ENCODE assay signal across 23 cellular contexts in genomic region chr5:147560982-147561381, GRCh38. TPM values are rescaled to one million over a fixed set of nuclear protein-coding genes. Genes with fewer than 3 reads are reported as not detected.
DNase-seq lines count a peak whose midpoint lies in the region; ATAC-seq lines count a peak whose summit lies in the region.
"Had no signal": no experiment of that assay in that cellular context is flagged by ENCODE, and none has a peak within 500 bp of the region (broad histone marks: within the 10 kb centered on the region; RNA-seq: fewer than 3 reads in every experiment).

No MANE protein-coding gene starts in this region.

- H3K27ac ChIP-seq in HUES64 (ENCODE audit: low read depth, low read length), result peak overlapping the region; percentile 84
- peak overlapping the region; percentile 50 for H3K27ac ChIP-seq in iPS-18a (ENCODE audit: low read length)
- H3K27ac ChIP-seq: adrenal gland, esophagus muscularis mucosa, psoas muscle had no signal

- H3K9me3 ChIP-seq in HUES64 (ENCODE audit: insufficient read depth, low read depth, low read length) (no peaks in the 10 kb centered on the region), iPS-18a (ENCODE audit: control insufficient read depth, low read depth, low read length) (no peaks in the 10 kb centered on the region)
- H3K9me3 ChIP-seq: adrenal gland, BE2C, esophagus muscularis mucosa, psoas muscle had no signal

- H3K27me3 ChIP-seq in HUES64 (ENCODE audit: insufficient read depth, low read length) (no peaks in the 10 kb centered on the region), iPS-18a (ENCODE audit: control insufficient read depth, insufficient read depth, low read length) (no peaks in the 10 kb centered on the region)
- H3K27me3 ChIP-seq: adrenal gland, BE2C, esophagus muscularis mucosa had no signal

- peak overlapping the region; percentile 75 for H3K9ac ChIP-seq in HUES64 (ENCODE audit: low read depth, low read length)
- peak overlapping the region; percentile 70 for H3K9ac ChIP-seq in iPS-18a (ENCODE audit: low read length)

- H3K36me3 ChIP-seq in HUES64 (ENCODE audit: insufficient read depth, low read length) (peaks cover 37% of the 10 kb centered on the region), iPS-18a (ENCODE audit: control insufficient read depth, low read depth, low read length) (peaks cover 35% of the 10 kb centered on the region)
- H3K36me3 ChIP-seq: adrenal gland, BE2C, esophagus muscularis mucosa had no signal

- H3K4me1 ChIP-seq in HUES64 (ENCODE audit: insufficient read depth, low read length) (peaks cover 58% of the 10 kb centered on the region), iPS-18a (ENCODE audit: control insufficient read depth, low read depth, low read length) (peaks cover 44% of the 10 kb centered on the region)
- H3K4me1 ChIP-seq: psoas muscle had no signal

- no peak overlapping the region for H3K27ac Mint-ChIP-seq in activated CD4-positive, alpha-beta T cell treated with anti-CD3 and anti-CD28 coated beads, Interleukin-2, amount 10 ng/mL, durations not matched to agents 24 days and 14 days
- H3K27ac Mint-ChIP-seq: memory B cell; natural killer cell treated with Interleukin-12 subunit alpha and Interleukin-12 subunit beta and Interleukin-15 and Interleukin-18, amount 100 ng/mL, for 72 hours; T-cell had no signal

- no peak overlapping the region for H3K4me3 Mint-ChIP-seq in activated CD4-positive, alpha-beta T cell treated with anti-CD3 and anti-CD28 coated beads, Interleukin-2, amount 10 ng/mL, durations not matched to agents 24 days and 14 days
- H3K4me3 Mint-ChIP-seq: memory B cell; natural killer cell treated with Interleukin-12 subunit alpha and Interleukin-12 subunit beta and Interleukin-15 and Interleukin-18, amount 100 ng/mL, for 72 hours; T-cell had no signal

- H3K9me3 Mint-ChIP-seq in activated CD4-positive, alpha-beta T cell treated with anti-CD3 and anti-CD28 coated beads, Interleukin-2, amount 10 ng/mL, durations not matched to agents 24 days and 14 days, result no peaks in the 10 kb centered on the region
- H3K9me3 Mint-ChIP-seq: natural killer cell treated with Interleukin-12 subunit alpha and Interleukin-12 subunit beta and Interleukin-15 and Interleukin-18, amount 100 ng/mL, for 72 hours; T-cell had no signal

- H3K36me3 Mint-ChIP-seq in activated CD4-positive, alpha-beta T cell treated with anti-CD3 and anti-CD28 coated beads, Interleukin-2, amount 10 ng/mL, durations not matched to agents 24 days and 14 days (ENCODE audit: low read depth), result no peaks in the 10 kb centered on the region
- H3K36me3 Mint-ChIP-seq: memory B cell; natural killer cell treated with Interleukin-12 subunit alpha and Interleukin-12 subunit beta and Interleukin-15 and Interleukin-18, amount 100 ng/mL, for 72 hours; T-cell had no signal

- 13% methylated on average over 1 of the region's 1 CpG for WGBS in HUES64

- intact Hi-C loops in sciatic nerve (cut with DNase I), result no loop called here
- intact Hi-C loops in activated CD4-positive, alpha-beta T cell treated with anti-CD3 and anti-CD28 coated beads, Interleukin-2, amount 10 ng/mL, durations not matched to agents 24 days and 14 days (cut with micrococcal nuclease), result no loop called here

- H3K4me1 Mint-ChIP-seq in activated CD4-positive, alpha-beta T cell treated with anti-CD3 and anti-CD28 coated beads, Interleukin-2, amount 10 ng/mL, durations not matched to agents 24 days and 14 days, result no peaks in the 10 kb centered on the region
- H3K4me1 Mint-ChIP-seq: memory B cell, T-cell had no signal

- DNase-seq in astrocyte of the hippocampus (ENCODE audit: low read depth, low spot score), result peak; percentile 41
- DNase-seq in sciatic nerve (ENCODE audit: low spot score), result no peak
- DNase-seq in activated CD4-positive, alpha-beta T cell treated with anti-CD3 and anti-CD28 coated beads, Interleukin-2, amount 10 ng/mL, durations not matched to agents 24 days and 14 days, result no peak
- DNase-seq in SHP77 (lab: John Stamatoyannopoulos, UW), result no peak
- DNase-seq in DMS79 (lab: John Stamatoyannopoulos, UW), result no peak
- DNase-seq: activated CD4-positive, alpha-beta T cell treated with anti-CD3 and anti-CD28 coated beads, Interleukin-2, amount 50 U/mL, for 1 hour; activated CD8-positive, alpha-beta memory T cell treated with anti-CD3 and anti-CD28 coated beads, Interleukin-2, amount 50 U/mL, for 48 hours; activated gamma-delta T cell; adrenal gland; BE2C; effector CD4-positive, alpha-beta T cell; NCI-H1436 treated with DMSO at 0.1 percent for 48 hours; NCI-H524; psoas muscle; small intestine; stimulated activated CD4-positive, alpha-beta T cell treated with anti-CD3 and anti-CD28 coated beads, Interleukin-4, amount 100 ng/mL, for 1 hour; T-cell had no signal

- ATAC-seq in sciatic nerve, result peak; percentile 42
- ATAC-seq in HG03095 (IDR thresholded peaks at IDR 0.05; ENCODE audit: unreplicated experiment), result no peak
- ATAC-seq: natural killer cell treated with Interleukin-12 subunit alpha and Interleukin-12 subunit beta and Interleukin-15 and Interleukin-18, amount 100 ng/mL, for 72 hours; psoas muscle; T-cell had no signal

- no peaks in the 10 kb centered on the region for H3K27me3 Mint-ChIP-seq in activated CD4-positive, alpha-beta T cell treated with anti-CD3 and anti-CD28 coated beads, Interleukin-2, amount 10 ng/mL, durations not matched to agents 24 days and 14 days
- H3K27me3 Mint-ChIP-seq: memory B cell, T-cell had no signal

- H3K4me3 ChIP-seq in HUES64 (ENCODE audit: low read length), result peak overlapping the region; percentile 61
- H3K4me3 ChIP-seq in iPS-18a (ENCODE audit: low read length), result peak overlapping the region; percentile 60
- H3K4me3 ChIP-seq: adrenal gland, esophagus muscularis mucosa, psoas muscle had no signal

RNA-seq across cellular contexts. Expression of gene DPYSL3, which starts 51.1 kb away (rescaled TPM):
- 234 TPM for polyA plus RNA-seq in HUES64 (2013, experiment 1 of 2)
- polyA plus RNA-seq in HUES64 (2013, experiment 2 of 2), result 219 TPM
- total RNA-seq in sciatic nerve, result 81.2 TPM
- 0.14 and 0.40 TPM in 2 replicates for total RNA-seq in activated CD4-positive, alpha-beta T cell treated with anti-CD3 and anti-CD28 coated beads, Interleukin-2, amount 10 ng/mL, durations not matched to agents 24 days and 14 days

Comparison
In these comparisons a context has a peak if more than half of its experiments do, and no peak if none do; other contexts are left out.
1. RNA of gene DPYSL3, which starts 51.1 kb away (total RNA-seq): 81.2 TPM in sciatic nerve (single experiment); 0.14 to 0.40 TPM in activated CD4-positive, alpha-beta T cell treated with anti-CD3 and anti-CD28 coated beads, Interleukin-2, amount 10 ng/mL, durations not matched to agents 24 days and 14 days; every median in the first group is over 10 times any median in the second.